15 cellular contexts compared by ENCODE assay signal in the genomic region with DNA sequence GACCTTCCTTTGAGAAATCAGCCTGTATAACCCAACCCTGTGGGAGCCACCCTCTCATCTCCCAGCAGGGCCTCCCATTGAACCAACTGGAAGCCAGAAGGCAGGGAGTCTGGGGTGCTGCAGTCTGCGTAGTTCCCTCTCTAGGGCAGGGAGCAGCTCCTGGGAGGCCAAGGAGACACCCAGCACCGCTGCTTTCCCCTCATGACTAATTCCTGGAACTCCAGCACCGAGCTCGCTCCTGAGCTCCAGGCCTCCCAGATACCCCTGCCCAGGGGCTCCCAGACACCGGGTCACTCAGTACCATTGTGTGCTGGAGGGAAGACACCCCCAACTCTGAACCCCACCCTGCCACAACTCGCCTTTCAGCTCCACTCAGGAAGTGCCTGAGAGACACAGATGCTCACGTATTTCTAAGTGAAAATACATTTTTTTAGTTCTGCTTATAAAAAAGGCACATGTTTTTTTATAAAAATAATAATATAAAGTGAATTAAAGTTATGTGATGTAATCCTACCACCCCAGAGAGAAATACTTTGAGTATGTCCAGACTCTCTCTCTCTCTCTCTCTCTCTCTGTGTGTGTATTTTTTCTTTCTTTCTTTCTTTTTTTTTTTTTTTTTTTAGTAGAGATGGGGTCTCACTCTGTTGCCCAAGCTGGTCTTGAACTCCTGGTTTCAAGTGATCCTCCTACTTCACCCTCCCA. TPM values are rescaled to one million over a fixed set of nuclear protein-coding genes. Genes with fewer than 3 reads are reported as not detected.
DNase-seq lines count a peak whose midpoint lies in the region; ATAC-seq and TF ChIP-seq lines count a peak whose summit lies in the region.
"Had no signal": no experiment of that assay in that cellular context is flagged by ENCODE, and none has a peak within 500 bp of the region (broad histone marks: within the 10 kb centered on the region; RNA-seq: fewer than 3 reads in every experiment).

No MANE protein-coding gene starts in this region.

- CTCF ChIA-PET in A673 (lab: Charles Lee) = no interaction called here

- peak overlapping the region; percentile 19 for H3K4me3 Mint-ChIP-seq in T-helper 17 cell

- H3K4me1 ChIP-seq in heart right ventricle (peaks cover 0 to 95% (median 0%) of the 10 kb centered on the region in 9 donors), upper lobe of right lung (peaks cover 27% of the 10 kb centered on the region), A673 (ENCODE audit: insufficient read depth, low read length, poor library complexity, severe bottlenecking) (no peaks in the 10 kb centered on the region)

- BruUV-seq in A673 (replicated peaks; lab: Mats Ljungman, UMichigan) = no TSS peak

- H3K4me3 ChIP-seq in heart right ventricle (no peak overlapping the region), upper lobe of right lung (no peak overlapping the region), A673 (ENCODE audit: low read depth, low read length, poor library complexity, severe bottlenecking) (no peak overlapping the region)
- H3K4me3 ChIP-seq: stomach had no signal

- H3K27me3 ChIP-seq in heart right ventricle = no peaks in the 10 kb centered on the region
- no peaks in the 10 kb centered on the region for H3K27me3 ChIP-seq in upper lobe of right lung
- H3K27me3 ChIP-seq in A673 (replicated peaks; ENCODE audit: insufficient read depth, low read depth, low read length, poor library complexity) = no peaks in the 10 kb centered on the region
- H3K27me3 ChIP-seq: stomach had no signal

- H3K4me1 Mint-ChIP-seq in T-helper 17 cell = peaks cover 21% of the 10 kb centered on the region

- ATAC-seq in heart right ventricle = peak in 5 of 8 donors; percentile 22 to 37 (median 26)
- no peak for ATAC-seq in Right ventricle myocardium inferior
- ATAC-seq in T-helper 17 cell = no peak
- peak; percentile 77 for ATAC-seq in upper lobe of right lung
- no peak for ATAC-seq in GM19035 (IDR thresholded peaks at IDR 0.05; ENCODE audit: unreplicated experiment)

- TF ChIP-seq CTCF in heart right ventricle (IDR thresholded peaks at IDR 0.05) = no peak
- TF ChIP-seq CTCF in upper lobe of right lung (IDR thresholded peaks at IDR 0.05) = no peak
- TF ChIP-seq CTCF in A673 (conservative IDR thresholded peaks at IDR 0.05; ENCODE audit: low read depth, low read length) = no peak

- H3K27ac ChIP-seq in heart right ventricle (peak overlapping the region in 1 of 10 donors; percentile 91), upper lobe of right lung (peak overlapping the region; percentile 68), A673 (ENCODE audit: low read depth, low read length, poor library complexity, severe bottlenecking) (no peak overlapping the region)
- H3K27ac ChIP-seq: epithelial cell of prostate had no signal

- POLR2A ChIA-PET in A673 (lab: Charles Lee; ENCODE audit: low non-redundant PET) = no interaction called here

- WGBS in heart right ventricle, 2 donors = 70 to 82% methylated on average over 7 of the region's 7 CpGs

- in situ Hi-C loops in KBM-7 (cut with MboI; ENCODE audit: low pct_unique_long_range_greater_than_20kb, low sequenced_read_pairs) = no loop called here

- H3K36me3 ChIP-seq in heart right ventricle = no peaks in the 10 kb centered on the region
- no peaks in the 10 kb centered on the region for H3K36me3 ChIP-seq in upper lobe of right lung
- H3K36me3 ChIP-seq in A673 (ENCODE audit: insufficient read depth, low read length, poor library complexity, severe bottlenecking) = no peaks in the 10 kb centered on the region
- H3K36me3 ChIP-seq: stomach had no signal

- H3K27ac Mint-ChIP-seq in T-helper 17 cell = peak overlapping the region; percentile 82

- peak; percentile 39 for TF ChIP-seq POLR2A in erythroblast (IDR thresholded peaks at IDR 0.05; ENCODE audit: low read length)

- H3K9me3 ChIP-seq in heart right ventricle (peaks cover 0 to 8% (median 0%) of the 10 kb centered on the region in 11 donors), T-helper 17 cell (ENCODE audit: control insufficient read depth, low read length, poor library complexity, severe bottlenecking) (no peaks in the 10 kb centered on the region), upper lobe of right lung (no peaks in the 10 kb centered on the region), A673 (ENCODE audit: low read depth, low read length, poor library complexity, severe bottlenecking) (no peaks in the 10 kb centered on the region)
- H3K9me3 ChIP-seq: stomach had no signal

- intact Hi-C loops in heart right ventricle (cut with DNase I) (no loop called here), Right ventricle myocardium inferior (cut with DNase I) (no loop called here), upper lobe of right lung (cut with DNase I) (no loop called here), A673 (cut with micrococcal nuclease; ENCODE audit: unreplicated experiment) (no loop called here)

- no peaks in the 10 kb centered on the region for H3K27me3 Mint-ChIP-seq in T-helper 17 cell

- no peaks in the 10 kb centered on the region for H3K36me3 Mint-ChIP-seq in T-helper 17 cell (ENCODE audit: low read depth)

- DNase-seq in heart right ventricle (no peak), Right ventricle myocardium inferior (ENCODE audit: missing footprints) (no peak), T-helper 17 cell (no peak), erythroblast (lab: John Stamatoyannopoulos, UW) (peak; percentile 64 to 70), upper lobe of right lung (no peak), KBM-7 (no peak), A673 (ENCODE audit: low spot score) (no peak)
- DNase-seq: central memory CD4-positive, alpha-beta T cell; GOT3; NCI-H187 treated with DMSO at 0.1 percent for 48 hours; NCI-H82; SHP77; stomach had no signal

RNA-seq across cellular contexts. Expression of a gene that starts 17.5 kb away (rescaled TPM):
- 100 to 1,000 TPM in 1 of 10 donors, 10 to 100 TPM in 7, 1 to 10 TPM in 2; 9.2 to 106 (median 18.0) TPM for total RNA-seq in heart right ventricle
- polyA plus RNA-seq in heart right ventricle = 10 to 100 TPM in 1 of 2 donors, 1 to 10 TPM in 1; 9.4 to 10.8 TPM
- 27.8 TPM for total RNA-seq in Right ventricle myocardium inferior
- total RNA-seq in T-helper 17 cell = 100 to 1,000 TPM; 210 to 310 TPM
- total RNA-seq in upper lobe of right lung = 55.3 TPM
- 8.9 and 10.6 TPM in 2 replicates for total RNA-seq in A673 (2021)

Comparison
In these comparisons a context has a peak if more than half of its experiments do, and no peak if none do; other contexts are left out.
1. ATAC-seq: peak in heart right ventricle (5 of 8) and upper lobe of right lung (single experiment); none in Right ventricle myocardium inferior (single experiment), T-helper 17 cell (single experiment) and GM19035 (single experiment).
2. DNase-seq: peak in erythroblast (2 of 2); none in heart right ventricle (0 of 2), Right ventricle myocardium inferior (single experiment), T-helper 17 cell (0 of 3), upper lobe of right lung (single experiment), KBM-7 (single experiment) and A673 (single experiment).